Comparison of ENCODE assay signal across 12 cellular contexts in genomic region chr4:8871417-8872401, GRCh38. TPM values are rescaled to one million over a fixed set of nuclear protein-coding genes. Genes with fewer than 3 reads are reported as not detected.
DNase-seq lines count a peak whose midpoint lies in the region; ATAC-seq, FAIRE-seq and TF ChIP-seq lines count a peak whose summit lies in the region.
"Had no signal": no experiment of that assay in that cellular context is flagged by ENCODE, and none has a peak within 500 bp of the region (broad histone marks: within the 10 kb centered on the region; RNA-seq: fewer than 3 reads in every experiment).

HMX1 (minus strand) TSS chr4:8871839; CDS start chr4:8871614, 225 bp downstream.

- H3K36me3 Mint-ChIP-seq in astrocyte (ENCODE audit: low read depth, unreplicated experiment), result peaks cover 6% of the 10 kb centered on the region
- peaks cover 4% of the 10 kb centered on the region for H3K36me3 Mint-ChIP-seq in activated CD4-positive, alpha-beta memory T cell treated with anti-CD3 and anti-CD28 coated beads, Interleukin-2, amount 10 ng/mL, durations not matched to agents 7 days and 5 days (ENCODE audit: low read depth)
- H3K36me3 Mint-ChIP-seq: natural killer cell had no signal

- intact Hi-C loops in cardiac septum (cut with DNase I) (no loop called here), testis (cut with DNase I; ENCODE audit: low total_unique reads) (no loop called here)

- TF ChIP-seq POLR2A in testis (IDR thresholded peaks at IDR 0.05), result no peak

- CTCF ChIA-PET in activated CD4-positive, alpha-beta memory T cell treated with anti-CD3 and anti-CD28 coated beads, Interleukin-2, amount 10 ng/mL, durations not matched to agents 7 days and 5 days (lab: Charles Lee), result no interaction called here

- WGBS in testis, 2 donors, result 1% methylated on average over 18 to 65 of the region's 134 CpGs

- POLR2A ChIA-PET in activated CD4-positive, alpha-beta memory T cell treated with anti-CD3 and anti-CD28 coated beads, Interleukin-2, amount 10 ng/mL, durations not matched to agents 7 days and 5 days (lab: Charles Lee), result no interaction called here

- no peak for FAIRE-seq in astrocyte (lab: Jason Lieb, UNC)
- FAIRE-seq: HepG2 had no signal

- no peaks in the 10 kb centered on the region for H3K9me2 ChIP-seq in Karpas-422 (replicated peaks; ENCODE audit: insufficient read depth, low read length)

- H3K9me3 ChIP-seq in cardiac muscle cell (ENCODE audit: low read depth) (no peaks in the 10 kb centered on the region), astrocyte (ENCODE audit: insufficient read depth, low read depth, low read length) (no peaks in the 10 kb centered on the region), testis (no peaks in the 10 kb centered on the region), Karpas-422 (ENCODE audit: low read length) (no peaks in the 10 kb centered on the region)

- H3K27me3 ChIP-seq in cardiac muscle cell (peaks cover 100% of the 10 kb centered on the region), astrocyte (ENCODE audit: insufficient read depth, low read length) (peaks cover 75% of the 10 kb centered on the region), testis (no peaks in the 10 kb centered on the region), Karpas-422 (ENCODE audit: low read length) (no peaks in the 10 kb centered on the region)

- H3K4me2 ChIP-seq in astrocyte (ENCODE audit: low read length) (no peak within 1 kb of the TSS), Karpas-422 (ENCODE audit: low read depth, low read length, poor library complexity, severe bottlenecking) (no peak within 1 kb of the TSS)
- H3K4me2 ChIP-seq: BLaER1 had no signal

- H4K20me1 ChIP-seq in astrocyte (ENCODE audit: insufficient read depth, low read length) (no peaks in the 10 kb centered on the region), Karpas-422 (ENCODE audit: insufficient read depth, low read depth, low read length) (no peaks in the 10 kb centered on the region)

- TF ChIP-seq CTCF in cardiac muscle cell (IDR thresholded peaks at IDR 0.05; ENCODE audit: low read depth, low read length), result no peak
- TF ChIP-seq CTCF in astrocyte (IDR thresholded peaks at IDR 0.05; ENCODE audit: insufficient read depth, low read depth, low read length), result no peak
- TF ChIP-seq CTCF in testis (IDR thresholded peaks at IDR 0.05), result no peak

- no peaks in the 10 kb centered on the region for H3K4me1 Mint-ChIP-seq in astrocyte (ENCODE audit: low read depth, unreplicated experiment)
- no peaks in the 10 kb centered on the region for H3K4me1 Mint-ChIP-seq in activated CD4-positive, alpha-beta memory T cell treated with anti-CD3 and anti-CD28 coated beads, Interleukin-2, amount 10 ng/mL, durations not matched to agents 7 days and 5 days

- H3K9ac ChIP-seq in astrocyte (ENCODE audit: low read length) (no peak within 1 kb of the TSS), Karpas-422 (ENCODE audit: low read length) (no peak within 1 kb of the TSS)
- H3K9ac ChIP-seq: BLaER1 had no signal

- peak within 1 kb of the TSS; percentile 58 for H3K27ac Mint-ChIP-seq in astrocyte (ENCODE audit: unreplicated experiment)
- no peak within 1 kb of the TSS for H3K27ac Mint-ChIP-seq in activated CD4-positive, alpha-beta memory T cell treated with anti-CD3 and anti-CD28 coated beads, Interleukin-2, amount 10 ng/mL, durations not matched to agents 7 days and 5 days
- H3K27ac Mint-ChIP-seq: natural killer cell had no signal

- peak within 1 kb of the TSS; percentile 66 for H3K4me3 Mint-ChIP-seq in astrocyte (ENCODE audit: unreplicated experiment)
- no peak within 1 kb of the TSS for H3K4me3 Mint-ChIP-seq in activated CD4-positive, alpha-beta memory T cell treated with anti-CD3 and anti-CD28 coated beads, Interleukin-2, amount 10 ng/mL, durations not matched to agents 7 days and 5 days
- H3K4me3 Mint-ChIP-seq: natural killer cell had no signal

- peaks cover 22% of the 10 kb centered on the region for H3K9me3 Mint-ChIP-seq in astrocyte (ENCODE audit: unreplicated experiment)
- no peaks in the 10 kb centered on the region for H3K9me3 Mint-ChIP-seq in activated CD4-positive, alpha-beta memory T cell treated with anti-CD3 and anti-CD28 coated beads, Interleukin-2, amount 10 ng/mL, durations not matched to agents 7 days and 5 days
- H3K9me3 Mint-ChIP-seq: natural killer cell had no signal

- no peaks in the 10 kb centered on the region for H3K4me1 ChIP-seq in cardiac muscle cell (ENCODE audit: low read depth)
- H3K4me1 ChIP-seq in astrocyte (ENCODE audit: insufficient read depth, low read length), result no peaks in the 10 kb centered on the region
- no peaks in the 10 kb centered on the region for H3K4me1 ChIP-seq in testis
- no peaks in the 10 kb centered on the region for H3K4me1 ChIP-seq in Karpas-422 (ENCODE audit: low read length)

- DNase-seq in cardiac muscle cell (ENCODE audit: low read depth in 1 of 2, low spot score in 1 of 2) (peak in 1 of 2 donors; percentile 45), cardiac septum (ENCODE audit: low spot score) (no peak), astrocyte (ENCODE audit: low read depth) (no peak), iris pigment epithelial cell (ENCODE audit: low read depth) (peak; percentile 18), testis (peak; percentile 69), Karpas-422 (no peak)
- DNase-seq in activated CD4-positive, alpha-beta memory T cell treated with anti-CD3 and anti-CD28 coated beads, Interleukin-2, amount 10 ng/mL, durations not matched to agents 7 days and 5 days, result no peak
- DNase-seq: natural killer cell had no signal

- H3K4me3 ChIP-seq in cardiac muscle cell, result peak within 1 kb of the TSS; percentile 19
- H3K4me3 ChIP-seq in astrocyte (ENCODE audit: insufficient read depth, low read depth, low read length), result no peak within 1 kb of the TSS
- H3K4me3 ChIP-seq in testis, result peak within 1 kb of the TSS; percentile 18 to 34
- H3K4me3 ChIP-seq in Karpas-422 (ENCODE audit: low read length), result no peak within 1 kb of the TSS
- H3K4me3 ChIP-seq: BLaER1 had no signal

- H3K36me3 ChIP-seq in cardiac muscle cell (no peaks in the 10 kb centered on the region), astrocyte (ENCODE audit: insufficient read depth, low read length) (no peaks in the 10 kb centered on the region), testis (ENCODE audit: low read depth, missing control alignments) (no peaks in the 10 kb centered on the region), Karpas-422 (ENCODE audit: insufficient read depth, low read length) (no peaks in the 10 kb centered on the region)
- H3K36me3 ChIP-seq: BLaER1 had no signal

- H2AFZ ChIP-seq in astrocyte (ENCODE audit: low read depth, low read length) (no peak within 1 kb of the TSS), Karpas-422 (ENCODE audit: low read length) (no peak within 1 kb of the TSS)

- H3K79me2 ChIP-seq in astrocyte (ENCODE audit: insufficient read depth, low read length) (no peaks in the 10 kb centered on the region), Karpas-422 (ENCODE audit: low read length) (no peaks in the 10 kb centered on the region)

- H3K27ac ChIP-seq in cardiac muscle cell (no peak within 1 kb of the TSS), astrocyte (ENCODE audit: low read depth, low read length) (no peak within 1 kb of the TSS), testis (no peak within 1 kb of the TSS), Karpas-422 (ENCODE audit: low read length) (no peak within 1 kb of the TSS)
- H3K27ac ChIP-seq: BLaER1 had no signal

- H3K27me3 Mint-ChIP-seq in astrocyte (ENCODE audit: low read depth, unreplicated experiment), result peaks cover 76% of the 10 kb centered on the region
- H3K27me3 Mint-ChIP-seq in activated CD4-positive, alpha-beta memory T cell treated with anti-CD3 and anti-CD28 coated beads, Interleukin-2, amount 10 ng/mL, durations not matched to agents 7 days and 5 days, result peaks cover 65% of the 10 kb centered on the region

- no peak for ATAC-seq in HG02870 (IDR thresholded peaks at IDR 0.05; ENCODE audit: unreplicated experiment)
- ATAC-seq: HepG2, natural killer cell had no signal

RNA-seq across cellular contexts. Expression of gene HMX1, which starts in this region (rescaled TPM):
- total RNA-seq in cardiac muscle cell (not detected in 2 replicates), cardiac septum (not detected), astrocyte (0.25 TPM in 1 of 2 replicates, not detected in the other), testis (1 to 10 TPM; 4.2 to 7.3 TPM)
- polyA plus RNA-seq in cardiac muscle cell (0.13 TPM in 1 of 2 replicates, not detected in the other), testis (ENCODE audit: insufficient read depth, low read depth, low replicate concordance) (0.65 TPM)
- total RNA-seq in Karpas-422 (2014; rRNA removed; shearing (Covaris generic); ENCODE audit: low replicate concordance), result not detected in 2 replicates
- total RNA-seq in activated CD4-positive, alpha-beta memory T cell treated with anti-CD3 and anti-CD28 coated beads, Interleukin-2, amount 10 ng/mL, durations not matched to agents 7 days and 5 days, result not detected
- total RNA-seq: activated naive CD4-positive, alpha-beta T cell treated with anti-CD3 and anti-CD28 coated beads, Interleukin-2, amount 50 U/mL, for 72 hours; HepG2; natural killer cell had no signal
- polyA plus RNA-seq: HepG2 had no signal

Comparison
In these comparisons a context has a peak if more than half of its experiments do, and no peak if none do; other contexts are left out.
1. DNase-seq: peak in iris pigment epithelial cell (single experiment) and testis (single experiment); none in cardiac septum (single experiment), astrocyte (single experiment), Karpas-422 (single experiment) and activated CD4-positive, alpha-beta memory T cell treated with anti-CD3 and anti-CD28 coated beads, Interleukin-2, amount 10 ng/mL, durations not matched to agents 7 days and 5 days (single experiment).
2. H3K4me3 ChIP-seq: peak in cardiac muscle cell (single experiment) and testis (2 of 2); none in astrocyte (single experiment) and Karpas-422 (single experiment).